In genomic region chr11:128708660-128709059, GRCh38 we compare ENCODE assay signal across 17 cellular contexts. TPM values are rescaled to one million over a fixed set of nuclear protein-coding genes. Genes with fewer than 3 reads are reported as not detected.
DNase-seq lines count a peak whose midpoint lies in the region; ATAC-seq and TF ChIP-seq lines count a peak whose summit lies in the region.
"Had no signal": no experiment of that assay in that cellular context is flagged by ENCODE, and none has a peak within 500 bp of the region (broad histone marks: within the 10 kb centered on the region; RNA-seq: fewer than 3 reads in every experiment).

No MANE protein-coding gene starts in this region.

- POLR2A ChIA-PET in PC-3 (lab: Charles Lee; ENCODE audit: unreplicated experiment), result no interaction called here

- H3K36me3 ChIP-seq in heart right ventricle, result peaks cover 0 to 25% (median 0%) of the 10 kb centered on the region in 9 donors
- no peaks in the 10 kb centered on the region for H3K36me3 ChIP-seq in PC-3 (ENCODE audit: low read depth, low read length)
- H3K36me3 ChIP-seq: adrenal gland, WERI-Rb-1 had no signal

- peaks cover 4 to 100% (median 76%) of the 10 kb centered on the region in 9 donors for H3K4me1 ChIP-seq in heart right ventricle
- peaks cover 52% of the 10 kb centered on the region for H3K4me1 ChIP-seq in PC-3 (ENCODE audit: insufficient read depth, low read length)

- CTCF ChIA-PET in PC-3 (lab: Charles Lee), result no interaction called here

- H3K27ac ChIP-seq in heart right ventricle, result peak overlapping the region in 9 of 10 donors; percentile 17 to 87 (median 57)
- H3K27ac ChIP-seq in PC-3 (ENCODE audit: low read length), result peak overlapping the region; percentile 80
- H3K27ac ChIP-seq: WERI-Rb-1 had no signal

- H3K79me2 ChIP-seq in PC-3 (ENCODE audit: low read length), result no peaks in the 10 kb centered on the region

- WGBS in heart right ventricle, 2 donors, result 87 to 92% methylated on average over 5 of the region's 5 CpGs

- no peaks in the 10 kb centered on the region for H3K9me2 ChIP-seq in PC-3 (replicated peaks; ENCODE audit: low read length)

- H3K4me3 ChIP-seq in heart right ventricle, result no peak overlapping the region
- no peak overlapping the region for H3K4me3 ChIP-seq in PC-3 (ENCODE audit: low read length)
- H3K4me3 ChIP-seq: adrenal gland had no signal

- H3K9ac ChIP-seq in PC-3 (ENCODE audit: low read length), result peak overlapping the region; percentile 16; the same call in 1 of the 2 replicates

- DNase-seq in heart right ventricle (no peak), left ventricle myocardium superior (no peak), PC-3 (peak; percentile 48), left lobe of liver (ENCODE audit: low spot score) (no peak)
- peak; percentile 2 for DNase-seq in stimulated activated CD8-positive, alpha-beta memory T cell treated with anti-CD3 and anti-CD28 coated beads, Interleukin-4, amount 100 ng/mL, for 48 hours
- DNase-seq in activated effector memory CD4-positive, alpha-beta T cell treated with anti-CD3 and anti-CD28 coated beads, Interleukin-2, amount 50 U/mL, for 16 hours, result no peak
- DNase-seq: activated CD4-positive, alpha-beta memory T cell treated with anti-CD3 and anti-CD28 coated beads, Interleukin-2, amount 10 ng/mL, durations not matched to agents 7 days and 5 days; activated T-cell treated with anti-CD3 and anti-CD28 coated beads, Interleukin-2, amount 50 U/mL, for 72 hours; adrenal gland; central memory CD4-positive, alpha-beta T cell; NCI-H1092; NCI-H2081 treated with DMSO at 0.1 percent for 48 hours; stimulated activated naive CD8-positive, alpha-beta T cell treated with anti-CD3 and anti-CD28 coated beads, Interleukin-15, Interleukin-2, amounts not matched to agents 100 U/mL and 50 U/mL, for 24 hours; WERI-Rb-1 had no signal

- H2AFZ ChIP-seq in PC-3 (ENCODE audit: low read length), result no peak overlapping the region

- intact Hi-C loops in heart right ventricle (cut with DNase I), result no loop called here
- intact Hi-C loops in left ventricle myocardium superior (cut with micrococcal nuclease), result no loop called here
- intact Hi-C loops in PC-3 (cut with micrococcal nuclease), result no loop called here

- H3K27me3 ChIP-seq in heart right ventricle (no peaks in the 10 kb centered on the region), PC-3 (ENCODE audit: low read length) (no peaks in the 10 kb centered on the region)
- H3K27me3 ChIP-seq: adrenal gland had no signal

- no TSS peak for BruUV-seq in PC-3 (replicated peaks; lab: Mats Ljungman, UMichigan)

- H3K4me2 ChIP-seq in PC-3 (ENCODE audit: low read length), result peak overlapping the region; percentile 32

- no peak for ATAC-seq in heart right ventricle
- ATAC-seq in left ventricle myocardium superior, result no peak
- peak; percentile 16; the same call in 1 of the 2 replicates for ATAC-seq in PC-3
- peak; percentile 74 for ATAC-seq in left lobe of liver
- no peak for ATAC-seq in GM18511 (IDR thresholded peaks at IDR 0.05; ENCODE audit: unreplicated experiment)
- ATAC-seq in GM18520 (IDR thresholded peaks at IDR 0.05; ENCODE audit: unreplicated experiment), result no peak
- ATAC-seq: activated T-cell treated with anti-CD3 and anti-CD28 coated beads, Interleukin-2, amount 50 U/mL, for 72 hours; stimulated activated naive CD8-positive, alpha-beta T cell treated with anti-CD3 and anti-CD28 coated beads, Interleukin-15, Interleukin-2, amounts not matched to agents 100 U/mL and 50 U/mL, for 24 hours had no signal

- TF ChIP-seq CTCF in heart right ventricle (IDR thresholded peaks at IDR 0.05), result no peak
- TF ChIP-seq CTCF in PC-3 (conservative IDR thresholded peaks at IDR 0.05; ENCODE audit: low read depth, low read length), result no peak

- no peaks in the 10 kb centered on the region for H4K20me1 ChIP-seq in PC-3 (ENCODE audit: low read length)

- H3F3A ChIP-seq in PC-3 (ENCODE audit: low read length, unreplicated experiment), result no peaks in the 10 kb centered on the region

- H3K9me3 ChIP-seq in heart right ventricle, result no peaks in the 10 kb centered on the region
- H3K9me3 ChIP-seq in PC-3 (ENCODE audit: low read length), result no peaks in the 10 kb centered on the region
- H3K9me3 ChIP-seq: adrenal gland had no signal

RNA-seq across cellular contexts. Expression of gene FLI1, which starts 14.8 kb away (rescaled TPM):
- 10 to 100 TPM; 11.7 to 33.3 (median 17.2) TPM for total RNA-seq in heart right ventricle
- 10 to 100 TPM; 11.4 to 12.1 TPM for polyA plus RNA-seq in heart right ventricle
- total RNA-seq in left ventricle myocardium superior, result 18.9 TPM
- total RNA-seq in PC-3 (2014; rRNA removed), result 1.2 and 1.6 TPM in 2 replicates
- 3.4 TPM for total RNA-seq in left lobe of liver
- total RNA-seq: NCI-H460 had no signal

Comparison
In these comparisons a context has a peak if more than half of its experiments do, and no peak if none do; other contexts are left out.
1. ATAC-seq: peak in PC-3 (single experiment) and left lobe of liver (single experiment); none in heart right ventricle (0 of 8), left ventricle myocardium superior (single experiment), GM18511 (single experiment) and GM18520 (single experiment).
2. DNase-seq: peak in PC-3 (single experiment) and stimulated activated CD8-positive, alpha-beta memory T cell treated with anti-CD3 and anti-CD28 coated beads, Interleukin-4, amount 100 ng/mL, for 48 hours (single experiment); none in heart right ventricle (0 of 2), left ventricle myocardium superior (single experiment), left lobe of liver (single experiment) and activated effector memory CD4-positive, alpha-beta T cell treated with anti-CD3 and anti-CD28 coated beads, Interleukin-2, amount 50 U/mL, for 16 hours (single experiment).